In genomic region chr18:12679183-12679786, GRCh38 we compare ENCODE assay signal across 8 cellular contexts.
A peak's percentile ranks its signal among the peaks of the same experiment; 100 is the strongest.
DNase-seq lines count a peak whose midpoint lies in the region; ATAC-seq lines count a peak whose summit lies in the region.

No MANE protein-coding gene starts in this region.

- H3K27ac Mint-ChIP-seq in activated naive CD8-positive, alpha-beta T cell treated with anti-CD3 and anti-CD28 coated beads, Interleukin-2, amount 50 U/mL, for 24 hours = peak overlapping the region; percentile 53

- H3K4me3 Mint-ChIP-seq in activated naive CD8-positive, alpha-beta T cell treated with anti-CD3 and anti-CD28 coated beads, Interleukin-2, amount 50 U/mL, for 24 hours = no peak overlapping the region

- no peak for ATAC-seq in activated naive CD8-positive, alpha-beta T cell treated with anti-CD3 and anti-CD28 coated beads, Interleukin-2, amount 50 U/mL, for 24 hours
- ATAC-seq in HG02884 (IDR thresholded peaks at IDR 0.05; ENCODE audit: unreplicated experiment) = no peak
- ATAC-seq in HG02970 (IDR thresholded peaks at IDR 0.05; ENCODE audit: low FRiP score, unreplicated experiment) = no peak
- no peak for ATAC-seq in GM21737 (IDR thresholded peaks at IDR 0.05; ENCODE audit: unreplicated experiment)

- peaks cover 3% of the 10 kb centered on the region for H3K4me1 Mint-ChIP-seq in activated naive CD8-positive, alpha-beta T cell treated with anti-CD3 and anti-CD28 coated beads, Interleukin-2, amount 50 U/mL, for 24 hours

- H3K36me3 Mint-ChIP-seq in activated naive CD8-positive, alpha-beta T cell treated with anti-CD3 and anti-CD28 coated beads, Interleukin-2, amount 50 U/mL, for 24 hours (ENCODE audit: low read depth) = peaks cover 19% of the 10 kb centered on the region

- in situ Hi-C loops in KBM-7 (cut with MboI; ENCODE audit: low pct_unique_long_range_greater_than_20kb, low sequenced_read_pairs) = no loop called here

- no peaks in the 10 kb centered on the region for H3K9me3 Mint-ChIP-seq in activated naive CD8-positive, alpha-beta T cell treated with anti-CD3 and anti-CD28 coated beads, Interleukin-2, amount 50 U/mL, for 24 hours

- no peaks in the 10 kb centered on the region for H3K27me3 Mint-ChIP-seq in activated naive CD8-positive, alpha-beta T cell treated with anti-CD3 and anti-CD28 coated beads, Interleukin-2, amount 50 U/mL, for 24 hours

- DNase-seq in KBM-7 (peak; percentile 83), islet precursor cell (peak; percentile 74), stromal cell of bone marrow (ENCODE audit: low read depth) (peak; percentile 21), RPMI8226 (no peak)
- DNase-seq in activated naive CD8-positive, alpha-beta T cell treated with anti-CD3 and anti-CD28 coated beads, Interleukin-2, amount 50 U/mL, for 24 hours = no peak

Comparison
In these comparisons a context has a peak if more than half of its experiments do, and no peak if none do; other contexts are left out.
1. DNase-seq: peak in KBM-7 (single experiment), islet precursor cell (single experiment) and stromal cell of bone marrow (single experiment); none in activated naive CD8-positive, alpha-beta T cell treated with anti-CD3 and anti-CD28 coated beads, Interleukin-2, amount 50 U/mL, for 24 hours (single experiment) and RPMI8226 (single experiment).